In the genomic region with DNA sequence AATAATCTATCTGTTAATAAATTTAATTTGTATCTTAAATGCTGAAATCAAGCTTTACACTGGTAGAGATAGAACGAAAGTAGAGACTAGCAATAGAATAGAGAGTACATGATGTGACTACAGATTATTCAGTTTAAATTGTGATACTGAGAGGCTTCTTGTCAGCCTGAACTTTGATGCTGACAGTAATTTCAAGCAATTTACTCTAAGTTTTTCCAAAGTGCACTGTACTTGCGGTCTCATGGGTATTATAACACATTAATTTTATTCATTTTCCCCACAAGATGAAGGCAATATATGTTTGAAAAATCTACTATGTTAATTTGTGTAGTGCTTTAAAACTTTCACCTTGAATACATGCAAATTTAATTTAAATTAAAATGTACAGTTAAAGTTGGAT, we compare ENCODE assay signal across 24 cellular contexts.
"Had no signal": no experiment of that assay in that cellular context is flagged by ENCODE, and none has a peak within 500 bp of the region (broad histone marks: within the 10 kb centered on the region; RNA-seq: fewer than 3 reads in every experiment).

No MANE protein-coding gene starts in this region.

- H3K4me3 Mint-ChIP-seq: activated CD4-positive, alpha-beta T cell treated with anti-CD3 and anti-CD28 coated beads for 36 hours; activated CD8-positive, alpha-beta memory T cell treated with anti-CD3 and anti-CD28 coated beads, Interleukin-2, amount 10 ng/mL, durations not matched to agents 7 days and 5 days; activated CD8-positive, alpha-beta T cell treated with anti-CD3 and anti-CD28 coated beads, Interleukin-2, amount 10 ng/mL, durations not matched to agents 7 days and 5 days; activated naive CD8-positive, alpha-beta T cell; naive B cell; T-helper 2 cell treated with Interferon-gamma antibody and Interleukin-4, amounts not matched to agents 5 μg/mL and 100 μg/mL, for 36 hours had no signal

- H3K4me3 ChIP-seq: colonic mucosa, gastrocnemius medialis, hepatocyte, right lobe of liver, transverse colon had no signal

- H3K27me3 ChIP-seq: colonic mucosa, gastrocnemius medialis, hepatocyte, right lobe of liver, transverse colon had no signal

- H3K9me3 ChIP-seq: colonic mucosa, gastrocnemius medialis, right lobe of liver, transverse colon had no signal

- H3K27me3 Mint-ChIP-seq: activated CD4-positive, alpha-beta T cell treated with anti-CD3 and anti-CD28 coated beads for 36 hours; activated CD8-positive, alpha-beta memory T cell treated with anti-CD3 and anti-CD28 coated beads, Interleukin-2, amount 10 ng/mL, durations not matched to agents 7 days and 5 days; activated naive CD8-positive, alpha-beta T cell; naive B cell; progenitor cell of endocrine pancreas had no signal

- ATAC-seq: activated CD4-positive, alpha-beta T cell treated with anti-CD3 and anti-CD28 coated beads for 36 hours; activated CD8-positive, alpha-beta memory T cell treated with anti-CD3 and anti-CD28 coated beads, Interleukin-2, amount 10 ng/mL, durations not matched to agents 7 days and 5 days; activated CD8-positive, alpha-beta T cell treated with anti-CD3 and anti-CD28 coated beads, Interleukin-2, amount 10 ng/mL, durations not matched to agents 7 days and 5 days; gastrocnemius medialis; left cardiac atrium; right lobe of liver had no signal

- H3K79me2 ChIP-seq: hepatocyte had no signal

- H2AFZ ChIP-seq: hepatocyte had no signal

- H3K36me3 ChIP-seq: colonic mucosa, gastrocnemius medialis, right lobe of liver, transverse colon had no signal

- DNase-seq: activated CD4-positive, alpha-beta T cell treated with anti-CD3 and anti-CD28 coated beads for 36 hours; activated CD4-positive, CD25-positive, alpha-beta regulatory T cell; activated CD8-positive, alpha-beta memory T cell treated with anti-CD3 and anti-CD28 coated beads, Interleukin-2, amount 10 ng/mL, durations not matched to agents 7 days and 5 days; activated CD8-positive, alpha-beta T cell treated with anti-CD3 and anti-CD28 coated beads, Interleukin-2, amount 10 ng/mL, durations not matched to agents 7 days and 5 days; activated naive CD4-positive, alpha-beta T cell treated with Interleukin-2 at 50 U/mL for 16 hours; activated T-cell treated with anti-CD3 and anti-CD28 coated beads, Interleukin-2, amount 50 U/mL, for 48 hours; anterior cingulate cortex; cerebellar nuclear complex; colonic mucosa; effector CD8-positive, alpha-beta T cell; gastrocnemius medialis; left cardiac atrium; mammary epithelial cell; naive B cell; right lobe of liver; stimulated activated CD4-positive, alpha-beta T cell treated with anti-CD3 and anti-CD28 coated beads, Interleukin-2, amount 100 ng/mL, for 48 hours; stimulated activated naive CD4-positive, alpha-beta T cell treated with Interleukin-2 at 50 U/mL for 16 hours; T-helper 1 cell; transverse colon had no signal

- H3K4me1 ChIP-seq: colonic mucosa, gastrocnemius medialis, right lobe of liver, transverse colon had no signal

- H3K27ac ChIP-seq: colonic mucosa, gastrocnemius medialis, hepatocyte, right lobe of liver, transverse colon had no signal

- H3K27ac Mint-ChIP-seq: activated CD4-positive, alpha-beta T cell treated with anti-CD3 and anti-CD28 coated beads for 36 hours; activated CD8-positive, alpha-beta memory T cell treated with anti-CD3 and anti-CD28 coated beads, Interleukin-2, amount 10 ng/mL, durations not matched to agents 7 days and 5 days; activated CD8-positive, alpha-beta T cell treated with anti-CD3 and anti-CD28 coated beads, Interleukin-2, amount 10 ng/mL, durations not matched to agents 7 days and 5 days; activated naive CD8-positive, alpha-beta T cell; activated T-helper 2 cell treated with anti-CD3 and anti-CD28 coated beads, Interferon-gamma antibody, Interleukin-2, Interleukin-4, amounts not matched to agents 10 μg/mL and 5 μg/mL and 100 μg/mL, durations not matched to agents 14 hours and 24 hours and 36 hours; naive B cell; progenitor cell of endocrine pancreas; T-helper 2 cell treated with Interferon-gamma antibody and Interleukin-4, amounts not matched to agents 5 μg/mL and 100 μg/mL, for 36 hours had no signal

- H3K4me1 Mint-ChIP-seq: activated CD4-positive, alpha-beta T cell treated with anti-CD3 and anti-CD28 coated beads for 36 hours; activated CD8-positive, alpha-beta memory T cell treated with anti-CD3 and anti-CD28 coated beads, Interleukin-2, amount 10 ng/mL, durations not matched to agents 7 days and 5 days; naive B cell had no signal

- H3K36me3 Mint-ChIP-seq: activated CD8-positive, alpha-beta memory T cell treated with anti-CD3 and anti-CD28 coated beads, Interleukin-2, amount 10 ng/mL, durations not matched to agents 7 days and 5 days; activated naive CD8-positive, alpha-beta T cell had no signal

- H3K4me2 ChIP-seq: hepatocyte had no signal
